ENCODE assay signal across 1 cellular context in the genomic region with DNA sequence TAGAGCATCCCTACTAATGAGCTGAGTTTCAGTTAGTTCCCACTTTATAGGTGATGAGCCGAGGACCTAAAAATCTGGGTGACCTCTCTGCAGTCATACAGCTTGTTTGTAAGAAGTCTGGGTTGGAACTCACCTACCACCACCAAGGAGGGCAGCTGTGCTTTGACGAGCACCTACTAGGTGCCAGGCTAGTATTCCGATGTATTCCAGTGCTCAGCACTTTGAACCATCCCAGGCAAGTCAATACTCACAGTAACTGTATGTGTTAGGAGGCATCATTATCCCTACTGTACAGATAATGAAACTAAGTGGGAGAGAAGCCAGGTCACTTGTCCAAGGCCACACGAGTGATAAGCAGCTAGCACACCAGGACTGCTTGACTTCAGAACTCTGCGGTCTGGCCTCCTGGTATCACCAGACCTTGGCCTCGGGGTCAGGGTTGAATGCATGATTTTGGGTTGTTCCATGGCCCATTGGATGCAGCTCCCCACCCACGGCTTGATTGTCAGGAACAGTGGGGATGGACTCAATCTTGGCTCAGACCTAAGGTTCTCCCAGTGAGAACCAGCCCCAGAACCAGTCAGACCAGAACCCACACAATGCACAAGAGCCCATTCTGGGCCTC.
A peak's percentile ranks its signal among the peaks of the same experiment; 100 is the strongest.
TF ChIP-seq lines count a peak whose summit lies in the region.

No MANE protein-coding gene starts in this region.

TF ChIP-seq in HepG2, 621 proteins besides CTCF, POLR2A, EP300 and RAD21 (continued from another document and continues in another):
- TF ChIP-seq DNMT1 (CRISPR knock-in tag; IDR thresholded peaks at IDR 0.05) = peak; percentile 64; the same call in 1 of the 2 replicates
- TF ChIP-seq CENPT (CRISPR knock-in tag; IDR thresholded peaks at IDR 0.05; ENCODE audit: low read depth) = peak; percentile 36; the same call in 1 of the 2 replicates
- no peak for TF ChIP-seq HNRNPLL (IDR thresholded peaks at IDR 0.05; ENCODE audit: low read depth, low read length, poor library complexity, severe bottlenecking)
- TF ChIP-seq ZNF30 (CRISPR knock-in tag; IDR thresholded peaks at IDR 0.05) = no peak
- TF ChIP-seq, protein P1, sequence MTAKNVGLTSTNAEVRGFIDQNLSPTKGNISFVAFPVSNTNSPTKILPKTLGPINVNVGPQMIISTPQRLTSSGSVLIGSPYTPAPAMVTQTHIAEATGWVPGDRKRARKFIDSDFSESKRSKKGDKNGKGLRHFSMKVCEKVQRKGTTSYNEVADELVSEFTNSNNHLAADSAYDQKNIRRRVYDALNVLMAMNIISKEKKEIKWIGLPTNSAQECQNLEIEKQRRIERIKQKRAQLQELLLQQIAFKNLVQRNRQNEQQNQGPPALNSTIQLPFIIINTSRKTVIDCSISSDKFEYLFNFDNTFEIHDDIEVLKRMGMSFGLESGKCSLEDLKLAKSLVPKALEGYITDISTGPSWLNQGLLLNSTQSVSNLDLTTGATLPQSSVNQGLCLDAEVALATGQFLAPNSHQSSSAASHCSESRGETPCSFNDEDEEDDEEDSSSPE (CRISPR knock-in tag; IDR thresholded peaks at IDR 0.05) = 0 out of 2 replicates have a peak, but pooled peaks have one; percentile 19
- peak; percentile 30; the same call in 1 of the 2 replicates for TF ChIP-seq HOXD1 (CRISPR knock-in tag; IDR thresholded peaks at IDR 0.05)
- TF ChIP-seq CHCHD3 (CRISPR knock-in tag; IDR thresholded peaks at IDR 0.05) = no peak
- TF ChIP-seq SP2 (CRISPR knock-in tag; IDR thresholded peaks at IDR 0.05) = no peak
- TF ChIP-seq FOXK1 (CRISPR knock-in tag; IDR thresholded peaks at IDR 0.05; ENCODE audit: borderline replicate concordance, low read depth) = 0 out of 2 replicates have a peak, but pooled peaks have one; percentile 13
- TF ChIP-seq BRCA1 (CRISPR knock-in tag; IDR thresholded peaks at IDR 0.05) = no peak
- no peak for TF ChIP-seq HINFP (CRISPR knock-in tag; IDR thresholded peaks at IDR 0.05; ENCODE audit: low read depth)
- peak; percentile 14; the same call in 1 of the 3 replicates for TF ChIP-seq MXI1 (IDR thresholded peaks at IDR 0.05; ENCODE audit: borderline replicate concordance, low read depth, low read length)
- peak; percentile 88 for TF ChIP-seq FOXO1 (CRISPR knock-in tag; IDR thresholded peaks at IDR 0.05)
- TF ChIP-seq TBX3 (IDR thresholded peaks at IDR 0.05; ENCODE audit: borderline replicate concordance) = peak; percentile 23; the same call in 1 of the 2 replicates
- TF ChIP-seq, protein P2, sequence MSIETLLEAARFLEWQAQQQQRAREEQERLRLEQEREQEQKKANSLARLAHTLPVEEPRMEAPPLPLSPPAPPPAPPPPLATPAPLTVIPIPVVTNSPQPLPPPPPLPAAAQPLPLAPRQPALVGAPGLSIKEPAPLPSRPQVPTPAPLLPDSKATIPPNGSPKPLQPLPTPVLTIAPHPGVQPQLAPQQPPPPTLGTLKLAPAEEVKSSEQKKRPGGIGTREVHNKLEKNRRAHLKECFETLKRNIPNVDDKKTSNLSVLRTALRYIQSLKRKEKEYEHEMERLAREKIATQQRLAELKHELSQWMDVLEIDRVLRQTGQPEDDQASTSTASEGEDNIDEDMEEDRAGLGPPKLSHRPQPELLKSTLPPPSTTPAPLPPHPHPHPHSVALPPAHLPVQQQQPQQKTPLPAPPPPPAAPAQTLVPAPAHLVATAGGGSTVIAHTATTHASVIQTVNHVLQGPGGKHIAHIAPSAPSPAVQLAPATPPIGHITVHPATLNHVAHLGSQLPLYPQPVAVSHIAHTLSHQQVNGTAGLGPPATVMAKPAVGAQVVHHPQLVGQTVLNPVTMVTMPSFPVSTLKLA (IDR thresholded peaks at IDR 0.05) = no peak
- peak; percentile 87 for TF ChIP-seq ZNF317 (CRISPR knock-in tag; IDR thresholded peaks at IDR 0.05)
- TF ChIP-seq ZSCAN20 (CRISPR knock-in tag; IDR thresholded peaks at IDR 0.05; ENCODE audit: borderline replicate concordance) = no peak
- TF ChIP-seq SRF (IDR thresholded peaks at IDR 0.05; ENCODE audit: low read depth, low read length) = no peak
- peak; percentile 82 for TF ChIP-seq ZNF792 (CRISPR knock-in tag; IDR thresholded peaks at IDR 0.05)
- TF ChIP-seq KMT2B (CRISPR knock-in tag; IDR thresholded peaks at IDR 0.05) = peak; percentile 42; the same call in 1 of the 2 replicates
- TF ChIP-seq ZFY (CRISPR knock-in tag; IDR thresholded peaks at IDR 0.05) = peak; percentile 26; the same call in 1 of the 2 replicates
- no peak for TF ChIP-seq ZBTB7A (CRISPR knock-in tag; IDR thresholded peaks at IDR 0.05)
- TF ChIP-seq PATZ1 (CRISPR knock-in tag; IDR thresholded peaks at IDR 0.05) = peak; percentile 68
- TF ChIP-seq TARDBP (CRISPR knock-in tag; IDR thresholded peaks at IDR 0.05) = peak; percentile 80; the same call in 1 of the 2 replicates
- TF ChIP-seq ZNF772 (CRISPR knock-in tag; IDR thresholded peaks at IDR 0.05) = no peak; the same call in none of the 2 replicates
- TF ChIP-seq, protein P3, sequence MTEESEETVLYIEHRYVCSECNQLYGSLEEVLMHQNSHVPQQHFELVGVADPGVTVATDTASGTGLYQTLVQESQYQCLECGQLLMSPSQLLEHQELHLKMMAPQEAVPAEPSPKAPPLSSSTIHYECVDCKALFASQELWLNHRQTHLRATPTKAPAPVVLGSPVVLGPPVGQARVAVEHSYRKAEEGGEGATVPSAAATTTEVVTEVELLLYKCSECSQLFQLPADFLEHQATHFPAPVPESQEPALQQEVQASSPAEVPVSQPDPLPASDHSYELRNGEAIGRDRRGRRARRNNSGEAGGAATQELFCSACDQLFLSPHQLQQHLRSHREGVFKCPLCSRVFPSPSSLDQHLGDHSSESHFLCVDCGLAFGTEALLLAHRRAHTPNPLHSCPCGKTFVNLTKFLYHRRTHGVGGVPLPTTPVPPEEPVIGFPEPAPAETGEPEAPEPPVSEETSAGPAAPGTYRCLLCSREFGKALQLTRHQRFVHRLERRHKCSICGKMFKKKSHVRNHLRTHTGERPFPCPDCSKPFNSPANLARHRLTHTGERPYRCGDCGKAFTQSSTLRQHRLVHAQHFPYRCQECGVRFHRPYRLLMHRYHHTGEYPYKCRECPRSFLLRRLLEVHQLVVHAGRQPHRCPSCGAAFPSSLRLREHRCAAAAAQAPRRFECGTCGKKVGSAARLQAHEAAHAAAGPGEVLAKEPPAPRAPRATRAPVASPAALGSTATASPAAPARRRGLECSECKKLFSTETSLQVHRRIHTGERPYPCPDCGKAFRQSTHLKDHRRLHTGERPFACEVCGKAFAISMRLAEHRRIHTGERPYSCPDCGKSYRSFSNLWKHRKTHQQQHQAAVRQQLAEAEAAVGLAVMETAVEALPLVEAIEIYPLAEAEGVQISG (CRISPR knock-in tag; IDR thresholded peaks at IDR 0.05) = peak; percentile 61; the same call in 1 of the 2 replicates
- peak; percentile 32; the same call in 1 of the 2 replicates for TF ChIP-seq CEBPG (CRISPR knock-in tag; IDR thresholded peaks at IDR 0.05)
- TF ChIP-seq ZNF296 (CRISPR knock-in tag; conservative IDR thresholded peaks at IDR 0.05) = no peak
- peak; percentile 33; the same call in 1 of the 2 replicates for TF ChIP-seq ZNF44 (CRISPR knock-in tag; IDR thresholded peaks at IDR 0.05)
- TF ChIP-seq ASH2L (IDR thresholded peaks at IDR 0.05; ENCODE audit: insufficient read length, low read depth, low read length) = peak; percentile 43
- TF ChIP-seq ZNF430 (CRISPR knock-in tag; IDR thresholded peaks at IDR 0.05) = peak; percentile 85; the same call in 1 of the 2 replicates
- no peak for TF ChIP-seq HMGA1 (CRISPR knock-in tag; conservative IDR thresholded peaks at IDR 0.05)
- TF ChIP-seq, protein P4, sequence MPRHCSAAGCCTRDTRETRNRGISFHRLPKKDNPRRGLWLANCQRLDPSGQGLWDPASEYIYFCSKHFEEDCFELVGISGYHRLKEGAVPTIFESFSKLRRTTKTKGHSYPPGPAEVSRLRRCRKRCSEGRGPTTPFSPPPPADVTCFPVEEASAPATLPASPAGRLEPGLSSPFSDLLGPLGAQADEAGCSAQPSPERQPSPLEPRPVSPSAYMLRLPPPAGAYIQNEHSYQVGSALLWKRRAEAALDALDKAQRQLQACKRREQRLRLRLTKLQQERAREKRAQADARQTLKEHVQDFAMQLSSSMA (CRISPR knock-in tag; IDR thresholded peaks at IDR 0.05) = no peak
- TF ChIP-seq ZFP82 (CRISPR knock-in tag; IDR thresholded peaks at IDR 0.05; ENCODE audit: borderline replicate concordance) = no peak
- peak; percentile 74; the same call in 1 of the 2 replicates for TF ChIP-seq ZBTB38 (CRISPR knock-in tag; IDR thresholded peaks at IDR 0.05)
- TF ChIP-seq ERF (CRISPR knock-in tag; IDR thresholded peaks at IDR 0.05) = peak; percentile 19
- no peak for TF ChIP-seq GPBP1L1 (CRISPR knock-in tag; IDR thresholded peaks at IDR 0.05)
- peak; percentile 34; the same call in 1 of the 2 replicates for TF ChIP-seq TFDP1 (CRISPR knock-in tag; IDR thresholded peaks at IDR 0.05; ENCODE audit: borderline replicate concordance)
- no peak for TF ChIP-seq HNRNPL (IDR thresholded peaks at IDR 0.05; ENCODE audit: low read depth, low read length)
- TF ChIP-seq IRF9 (CRISPR knock-in tag; IDR thresholded peaks at IDR 0.05; ENCODE audit: borderline replicate concordance) = 0 out of 2 replicates have a peak, but pooled peaks have one; percentile 58
- peak; percentile 88; the same call in 1 of the 2 replicates for TF ChIP-seq FOXJ3 (CRISPR knock-in tag; IDR thresholded peaks at IDR 0.05; ENCODE audit: borderline replicate concordance)
- TF ChIP-seq PRDM10 (CRISPR knock-in tag; IDR thresholded peaks at IDR 0.05; ENCODE audit: low read depth) = peak; percentile 85
